ENCODE assay signal across 9 cellular contexts in the genomic region with DNA sequence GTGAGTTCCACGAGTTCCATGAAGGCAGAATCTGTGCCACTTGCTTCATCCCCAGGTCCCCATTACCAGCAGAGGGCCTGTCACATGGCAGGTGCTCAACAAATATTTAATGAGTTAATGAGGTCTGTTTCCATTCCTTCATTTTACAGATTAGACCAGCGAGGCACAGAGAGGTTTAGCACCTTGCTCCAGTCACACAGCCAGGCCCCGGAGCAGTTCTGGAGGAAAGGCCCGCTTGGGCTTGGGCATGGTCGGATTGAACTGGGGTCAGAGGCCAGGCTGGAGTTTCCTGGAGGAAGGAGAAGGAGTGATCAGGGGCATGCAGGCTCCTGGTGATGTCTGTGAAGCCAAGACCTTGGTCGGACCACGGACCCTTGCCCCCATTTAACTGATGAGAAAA. TPM values are rescaled to one million over a fixed set of nuclear protein-coding genes. Genes with fewer than 3 reads are reported as not detected.
DNase-seq lines count a peak whose midpoint lies in the region; ATAC-seq and TF ChIP-seq lines count a peak whose summit lies in the region.
"Had no signal": no experiment of that assay in that cellular context is flagged by ENCODE, and none has a peak within 500 bp of the region (broad histone marks: within the 10 kb centered on the region; RNA-seq: fewer than 3 reads in every experiment).

No MANE protein-coding gene starts in this region.

- no peak overlapping the region for H3K27ac ChIP-seq in CD4-positive, alpha-beta memory T cell (ENCODE audit: low read depth, low read length)
- H3K27ac ChIP-seq: hepatocyte, ovary had no signal

- no peak for TF ChIP-seq CTCF in natural killer cell (IDR thresholded peaks at IDR 0.05)

- CTCF ChIA-PET in CD4-positive, alpha-beta memory T cell (lab: Charles Lee; ENCODE audit: partially characterized antibody): interaction anchor here (0.6 to 6.7 kb wide), 44 partner anchors 8 to 706 kb away, joined by 3 to 68 read pairs (median 5); a partner anchor contains a TSS

- peaks cover 9% of the 10 kb centered on the region in 2 donors for H3K27me3 Mint-ChIP-seq in natural killer cell treated with Interleukin-12 subunit alpha and Interleukin-12 subunit beta and Interleukin-15 and Interleukin-18, amount 100 ng/mL, for 72 hours
- H3K27me3 Mint-ChIP-seq in natural killer cell (ENCODE audit: low read depth in 2 of 2): peaks cover 11 to 12% of the 10 kb centered on the region in 2 donors
- H3K27me3 Mint-ChIP-seq in stimulated activated naive B cell treated with anti-CD40 and anti-IgM and Interleukin-4, amounts not matched to agents 10 μg/mL and 1 μg/mL and 100 μg/mL, for 72 hours: peaks cover 6 to 8% of the 10 kb centered on the region in 2 donors
- H3K27me3 Mint-ChIP-seq in CD4-positive, alpha-beta memory T cell: peaks cover 2 to 3% of the 10 kb centered on the region in 2 donors

- no peaks in the 10 kb centered on the region for H3K27me3 ChIP-seq in adipocyte (replicated peaks; ENCODE audit: control insufficient read depth, insufficient read depth, low read length)
- H3K27me3 ChIP-seq in CD4-positive, alpha-beta memory T cell (ENCODE audit: insufficient read depth, low read length): no peaks in the 10 kb centered on the region
- H3K27me3 ChIP-seq: ovary had no signal

- H3K9me3 ChIP-seq in adipocyte (ENCODE audit: control insufficient read depth, low read length): no peaks in the 10 kb centered on the region
- H3K9me3 ChIP-seq in CD4-positive, alpha-beta memory T cell (ENCODE audit: control insufficient read depth in 1 of 2, low read length in 2 of 2): no peaks in the 10 kb centered on the region
- H3K9me3 ChIP-seq: lower lobe of right lung, ovary had no signal

- POLR2A ChIA-PET in CD4-positive, alpha-beta memory T cell (lab: Charles Lee; ENCODE audit: partially characterized antibody): interaction anchor here (0.7 to 1.9 kb wide), 15 partner anchors 9 to 470 kb away, joined by 3 to 9 read pairs (median 4); a partner anchor contains a TSS

- no peaks in the 10 kb centered on the region for H3K36me3 Mint-ChIP-seq in natural killer cell treated with Interleukin-12 subunit alpha and Interleukin-12 subunit beta and Interleukin-15 and Interleukin-18, amount 100 ng/mL, for 72 hours
- H3K36me3 Mint-ChIP-seq in natural killer cell: no peaks in the 10 kb centered on the region
- H3K36me3 Mint-ChIP-seq in stimulated activated naive B cell treated with anti-CD40 and anti-IgM and Interleukin-4, amounts not matched to agents 10 μg/mL and 1 μg/mL and 100 μg/mL, for 72 hours: peaks cover 3 to 9% of the 10 kb centered on the region in 2 donors
- H3K36me3 Mint-ChIP-seq in CD4-positive, alpha-beta memory T cell: peaks cover 0 to 1% of the 10 kb centered on the region in 2 donors

- no peak for DNase-seq in natural killer cell treated with Interleukin-12 subunit alpha and Interleukin-12 subunit beta and Interleukin-15 and Interleukin-18, amount 100 ng/mL, for 72 hours (ENCODE audit: low spot score)
- DNase-seq in natural killer cell: no peak
- DNase-seq in adipocyte (ENCODE audit: low read depth): no peak
- DNase-seq in stimulated activated naive B cell treated with anti-CD40 and anti-IgM and Interleukin-4, amounts not matched to agents 10 μg/mL and 1 μg/mL and 100 μg/mL, for 72 hours: no peak
- DNase-seq in CD4-positive, alpha-beta memory T cell: no peak

- H3K4me1 ChIP-seq in adipocyte (ENCODE audit: control insufficient read depth, insufficient read depth, low read length): peaks cover 62% of the 10 kb centered on the region
- H3K4me1 ChIP-seq in CD4-positive, alpha-beta memory T cell (ENCODE audit: insufficient read depth, low read length): peaks cover 33% of the 10 kb centered on the region

- H3K4me3 ChIP-seq in adipocyte (ENCODE audit: low read length): no peak overlapping the region
- no peak overlapping the region for H3K4me3 ChIP-seq in CD4-positive, alpha-beta memory T cell (ENCODE audit: low read length in 2 of 2)
- H3K4me3 ChIP-seq: hepatocyte, ovary had no signal

- H3K27ac Mint-ChIP-seq in natural killer cell treated with Interleukin-12 subunit alpha and Interleukin-12 subunit beta and Interleukin-15 and Interleukin-18, amount 100 ng/mL, for 72 hours: no peak overlapping the region
- H3K27ac Mint-ChIP-seq in natural killer cell: peak overlapping the region in 1 of 2 donors; percentile 52
- H3K27ac Mint-ChIP-seq in stimulated activated naive B cell treated with anti-CD40 and anti-IgM and Interleukin-4, amounts not matched to agents 10 μg/mL and 1 μg/mL and 100 μg/mL, for 72 hours: peak overlapping the region; percentile 51
- peak overlapping the region in 3 of 7 donors; percentile 19 to 64 (median 29) for H3K27ac Mint-ChIP-seq in CD4-positive, alpha-beta memory T cell

- peak overlapping the region; percentile 79 for H3K9ac ChIP-seq in adipocyte (ENCODE audit: low read length)

- intact Hi-C loops in natural killer cell (cut with micrococcal nuclease): loop anchor here (1.0 to 5.0 kb wide), 2 partner anchors 183 to 416 kb away; a partner anchor contains a TSS
- intact Hi-C loops in CD4-positive, alpha-beta memory T cell (cut with micrococcal nuclease): loop anchor here (1.0 to 5.0 kb wide), 4 partner anchors 135 to 708 kb away; a partner anchor contains a TSS

- peak overlapping the region; percentile 17 for H3K4me3 Mint-ChIP-seq in natural killer cell treated with Interleukin-12 subunit alpha and Interleukin-12 subunit beta and Interleukin-15 and Interleukin-18, amount 100 ng/mL, for 72 hours
- H3K4me3 Mint-ChIP-seq in natural killer cell: no peak overlapping the region
- peak overlapping the region in 1 of 2 donors; percentile 14 for H3K4me3 Mint-ChIP-seq in stimulated activated naive B cell treated with anti-CD40 and anti-IgM and Interleukin-4, amounts not matched to agents 10 μg/mL and 1 μg/mL and 100 μg/mL, for 72 hours
- no peak overlapping the region for H3K4me3 Mint-ChIP-seq in CD4-positive, alpha-beta memory T cell

- no peaks in the 10 kb centered on the region for H3K9me3 Mint-ChIP-seq in natural killer cell treated with Interleukin-12 subunit alpha and Interleukin-12 subunit beta and Interleukin-15 and Interleukin-18, amount 100 ng/mL, for 72 hours
- no peaks in the 10 kb centered on the region for H3K9me3 Mint-ChIP-seq in natural killer cell
- no peaks in the 10 kb centered on the region for H3K9me3 Mint-ChIP-seq in stimulated activated naive B cell treated with anti-CD40 and anti-IgM and Interleukin-4, amounts not matched to agents 10 μg/mL and 1 μg/mL and 100 μg/mL, for 72 hours
- H3K9me3 Mint-ChIP-seq in CD4-positive, alpha-beta memory T cell: no peaks in the 10 kb centered on the region

- H3K36me3 ChIP-seq in adipocyte (ENCODE audit: control insufficient read depth, insufficient read depth, low read length, severe bottlenecking): no peaks in the 10 kb centered on the region
- H3K36me3 ChIP-seq in CD4-positive, alpha-beta memory T cell (ENCODE audit: insufficient read depth, low read length): no peaks in the 10 kb centered on the region
- H3K36me3 ChIP-seq: ovary had no signal

- H3K4me1 Mint-ChIP-seq in natural killer cell treated with Interleukin-12 subunit alpha and Interleukin-12 subunit beta and Interleukin-15 and Interleukin-18, amount 100 ng/mL, for 72 hours (ENCODE audit: low read depth in 2 of 2): peaks cover 28 to 31% of the 10 kb centered on the region in 2 donors
- H3K4me1 Mint-ChIP-seq in natural killer cell: peaks cover 15 to 34% of the 10 kb centered on the region in 2 donors
- H3K4me1 Mint-ChIP-seq in stimulated activated naive B cell treated with anti-CD40 and anti-IgM and Interleukin-4, amounts not matched to agents 10 μg/mL and 1 μg/mL and 100 μg/mL, for 72 hours: peaks cover 28 to 50% of the 10 kb centered on the region in 2 donors
- peaks cover 11 to 45% (median 28%) of the 10 kb centered on the region in 4 donors for H3K4me1 Mint-ChIP-seq in CD4-positive, alpha-beta memory T cell

- ATAC-seq in natural killer cell treated with Interleukin-12 subunit alpha and Interleukin-12 subunit beta and Interleukin-15 and Interleukin-18, amount 100 ng/mL, for 72 hours: no peak
- ATAC-seq in natural killer cell (no peak), GM18858 (IDR thresholded peaks at IDR 0.05; ENCODE audit: unreplicated experiment) (no peak)
- no peak for ATAC-seq in stimulated activated naive B cell treated with anti-CD40 and anti-IgM and Interleukin-4, amounts not matched to agents 10 μg/mL and 1 μg/mL and 100 μg/mL, for 72 hours (replicated peaks)

RNA-seq across cellular contexts. Expression of a gene that starts 4.0 kb away (rescaled TPM):
- 10 to 100 TPM; 17.5 to 44.5 TPM for total RNA-seq in natural killer cell treated with Interleukin-12 subunit alpha and Interleukin-12 subunit beta and Interleukin-15 and Interleukin-18, amount 100 ng/mL, for 72 hours
- 10 to 100 TPM; 18.8 to 33.0 (median 20.4) TPM for total RNA-seq in natural killer cell
- total RNA-seq in CD4-positive, alpha-beta memory T cell: 10 to 100 TPM; 35.7 to 38.1 TPM
- 10 to 100 TPM; 10.2 to 18.5 TPM for polyA plus RNA-seq in CD4-positive, alpha-beta memory T cell

RNA-seq across cellular contexts. Expression of a gene that starts 9.8 kb away (rescaled TPM):
- 1 to 10 TPM; 2.7 to 3.7 TPM for total RNA-seq in natural killer cell treated with Interleukin-12 subunit alpha and Interleukin-12 subunit beta and Interleukin-15 and Interleukin-18, amount 100 ng/mL, for 72 hours
- total RNA-seq in natural killer cell: 1 to 10 TPM in 1 of 3 donors, under 1 TPM in 2; 0.52 to 1.4 (median 0.97) TPM
- 1 to 10 TPM in 1 of 2 experiments, under 1 TPM in 1; 0.72 to 1.8 TPM for total RNA-seq in CD4-positive, alpha-beta memory T cell
- polyA plus RNA-seq in CD4-positive, alpha-beta memory T cell: under 1 TPM; 0.26 to 0.79 TPM

RNA-seq across cellular contexts. Expression of a gene that starts 16.9 kb away (rescaled TPM):
- total RNA-seq in natural killer cell treated with Interleukin-12 subunit alpha and Interleukin-12 subunit beta and Interleukin-15 and Interleukin-18, amount 100 ng/mL, for 72 hours: 10 to 100 TPM; 47.9 to 74.4 TPM
- 10 to 100 TPM; 22.9 to 31.4 (median 24.1) TPM for total RNA-seq in natural killer cell
- 10 to 100 TPM; 37.0 to 39.7 TPM for total RNA-seq in CD4-positive, alpha-beta memory T cell
- 10 to 100 TPM; 41.0 to 43.1 TPM for polyA plus RNA-seq in CD4-positive, alpha-beta memory T cell

RNA-seq across cellular contexts. Expression of a gene that starts 21.4 kb away (rescaled TPM):
- 10 to 100 TPM; 53.4 to 67.2 TPM for total RNA-seq in natural killer cell treated with Interleukin-12 subunit alpha and Interleukin-12 subunit beta and Interleukin-15 and Interleukin-18, amount 100 ng/mL, for 72 hours
- 100 to 1,000 TPM; 120 to 148 (median 127) TPM for total RNA-seq in natural killer cell
- total RNA-seq in CD4-positive, alpha-beta memory T cell: 100 to 1,000 TPM; 125 to 127 TPM
- 10 to 100 TPM; 45.2 to 45.6 TPM for polyA plus RNA-seq in CD4-positive, alpha-beta memory T cell

RNA-seq across cellular contexts. Expression of a gene that starts 43.3 kb away (rescaled TPM):
- 10 to 100 TPM; 11.5 to 13.0 TPM for total RNA-seq in natural killer cell treated with Interleukin-12 subunit alpha and Interleukin-12 subunit beta and Interleukin-15 and Interleukin-18, amount 100 ng/mL, for 72 hours
- 10 to 100 TPM; 47.3 to 76.3 (median 54.2) TPM for total RNA-seq in natural killer cell
- 10 to 100 TPM; 58.1 to 62.7 TPM for total RNA-seq in CD4-positive, alpha-beta memory T cell
- polyA plus RNA-seq in CD4-positive, alpha-beta memory T cell: under 1 TPM in 1 of 2 donors, not detected in 1; 0.53 TPM
